In genomic region chr17:40559954-40560591, GRCh38 we compare ENCODE assay signal across 1 cellular context.
TF ChIP-seq lines count a peak whose summit lies in the region.

No MANE protein-coding gene starts in this region.

TF ChIP-seq in HepG2, 621 proteins besides CTCF, POLR2A, EP300 and RAD21 (continued from another document and continues in another):
- TF ChIP-seq HOMEZ (CRISPR knock-in tag; IDR thresholded peaks at IDR 0.05; ENCODE audit: low read depth), result peak; percentile 37
- peak; percentile 84 for TF ChIP-seq SAP130 (CRISPR knock-in tag; IDR thresholded peaks at IDR 0.05; ENCODE audit: low read depth)
- no peak; the same call in 1 of the 2 replicates for TF ChIP-seq SIN3B (IDR thresholded peaks at IDR 0.05; ENCODE audit: low read length)
- peak; percentile 75 for TF ChIP-seq ZNF280B (CRISPR knock-in tag; IDR thresholded peaks at IDR 0.05; ENCODE audit: borderline replicate concordance)
- TF ChIP-seq ZNF33A (CRISPR knock-in tag; IDR thresholded peaks at IDR 0.05; ENCODE audit: borderline replicate concordance), result no peak
- no peak for TF ChIP-seq TAF1 (CRISPR knock-in tag; IDR thresholded peaks at IDR 0.05)
- peak; percentile 60 for TF ChIP-seq PHF8 (CRISPR knock-in tag; IDR thresholded peaks at IDR 0.05)
- peak; percentile 66; the same call in 1 of the 2 replicates for TF ChIP-seq ZBTB33 (CRISPR knock-in tag; IDR thresholded peaks at IDR 0.05)
- peak; percentile 93 for TF ChIP-seq KDM2A (CRISPR knock-in tag; IDR thresholded peaks at IDR 0.05; ENCODE audit: borderline replicate concordance, low read depth)
- TF ChIP-seq ZNF574 (CRISPR knock-in tag; IDR thresholded peaks at IDR 0.05), result peak; percentile 84
- TF ChIP-seq MAFK (conservative IDR thresholded peaks at IDR 0.05 in 1 of 2, IDR thresholded peaks at IDR 0.05 in 1 of 2; ENCODE audit: low read length in 2 of 2), result 0 out of 4 replicates have a peak, but pooled peaks of 1 of the 2 experiments have one; percentile 0
- TF ChIP-seq ERF (CRISPR knock-in tag; IDR thresholded peaks at IDR 0.05), result peak; percentile 98
- peak; percentile 52 for TF ChIP-seq ZEB1 (IDR thresholded peaks at IDR 0.05; ENCODE audit: insufficient replicate concordance, low read depth)
- TF ChIP-seq RXRB (CRISPR knock-in tag; IDR thresholded peaks at IDR 0.05; ENCODE audit: borderline replicate concordance), result peak; percentile 70; the same call in 1 of the 2 replicates
- no peak for TF ChIP-seq HHEX (CRISPR knock-in tag; IDR thresholded peaks at IDR 0.05)
- TF ChIP-seq ZNF382 (CRISPR knock-in tag; IDR thresholded peaks at IDR 0.05; ENCODE audit: borderline replicate concordance), result no peak
- TF ChIP-seq CEBPB (IDR thresholded peaks at IDR 0.05; ENCODE audit: borderline replicate concordance, low read depth, low read length), result peak; percentile 73
- no peak for TF ChIP-seq U2AF1 (optimal IDR thresholded peaks at IDR 0.05; ENCODE audit: low read depth, low read length)
- TF ChIP-seq ZNF17 (CRISPR knock-in tag; IDR thresholded peaks at IDR 0.05), result no peak
- peak; percentile 93 for TF ChIP-seq ELF3 (CRISPR knock-in tag; IDR thresholded peaks at IDR 0.05)
- TF ChIP-seq ZNF7 (CRISPR knock-in tag; IDR thresholded peaks at IDR 0.05), result peak; percentile 56
- no peak for TF ChIP-seq KDM5A (IDR thresholded peaks at IDR 0.05; ENCODE audit: borderline replicate concordance, low read length)
- no peak for TF ChIP-seq ONECUT2 (CRISPR knock-in tag; IDR thresholded peaks at IDR 0.05)
- no peak for TF ChIP-seq ZNF747 (CRISPR knock-in tag; IDR thresholded peaks at IDR 0.05; ENCODE audit: borderline replicate concordance)
- TF ChIP-seq BRD4 (CRISPR knock-in tag; IDR thresholded peaks at IDR 0.05), result no peak
- no peak for TF ChIP-seq ZNF766 (CRISPR knock-in tag; IDR thresholded peaks at IDR 0.05; ENCODE audit: borderline replicate concordance)
- TF ChIP-seq ZNF687 (CRISPR knock-in tag; IDR thresholded peaks at IDR 0.05), result peak; percentile 89
- peak; percentile 76; the same call in 1 of the 2 replicates for TF ChIP-seq ATF2 (CRISPR knock-in tag; IDR thresholded peaks at IDR 0.05)
- TF ChIP-seq ADNP (CRISPR knock-in tag; IDR thresholded peaks at IDR 0.05), result no peak
- TF ChIP-seq ZMAT3 (CRISPR knock-in tag; conservative IDR thresholded peaks at IDR 0.05), result peak; percentile 45; the same call in 1 of the 2 replicates
- TF ChIP-seq ZBTB20 (CRISPR knock-in tag; IDR thresholded peaks at IDR 0.05; ENCODE audit: borderline replicate concordance, low read depth), result 0 out of 2 replicates have a peak, but pooled peaks have one; percentile 49
- TF ChIP-seq IKZF1 (IDR thresholded peaks at IDR 0.05), result no peak
- TF ChIP-seq RXRA (CRISPR knock-in tag; IDR thresholded peaks at IDR 0.05), result peak; percentile 57; the same call in 1 of the 2 replicates
- no peak for TF ChIP-seq MTF2 (CRISPR knock-in tag; IDR thresholded peaks at IDR 0.05; ENCODE audit: borderline replicate concordance)
- TF ChIP-seq ZNF629 (CRISPR knock-in tag; conservative IDR thresholded peaks at IDR 0.05), result peak; percentile 46; the same call in 1 of the 2 replicates
- TF ChIP-seq KMT2B (CRISPR knock-in tag; IDR thresholded peaks at IDR 0.05), result peak; percentile 62; the same call in 1 of the 2 replicates
- peak; percentile 76; the same call in 1 of the 2 replicates for TF ChIP-seq ZKSCAN8 (CRISPR knock-in tag; IDR thresholded peaks at IDR 0.05; ENCODE audit: borderline replicate concordance)
- 0 out of 2 replicates have a peak, but pooled peaks have one; percentile 14 for TF ChIP-seq SNAPC2 (CRISPR knock-in tag; IDR thresholded peaks at IDR 0.05)
- TF ChIP-seq HDAC1 (CRISPR knock-in tag; IDR thresholded peaks at IDR 0.05), result peak; percentile 21; the same call in 1 of the 2 replicates
- TF ChIP-seq ZNF761 (CRISPR knock-in tag; conservative IDR thresholded peaks at IDR 0.05), result no peak
- TF ChIP-seq ZNF883 (CRISPR knock-in tag; IDR thresholded peaks at IDR 0.05; ENCODE audit: not compliant biosample characterization), result peak; percentile 80
- peak; percentile 55; the same call in 1 of the 2 replicates for TF ChIP-seq ZNF12 (CRISPR knock-in tag; IDR thresholded peaks at IDR 0.05)
- 0 out of 2 replicates have a peak, but pooled peaks have one; percentile 27 for TF ChIP-seq E2F5 (CRISPR knock-in tag; conservative IDR thresholded peaks at IDR 0.05)
- no peak; the same call in 1 of the 2 replicates for TF ChIP-seq RELA (CRISPR knock-in tag; IDR thresholded peaks at IDR 0.05)
- no peak for TF ChIP-seq NR1H2 (CRISPR knock-in tag; IDR thresholded peaks at IDR 0.05; ENCODE audit: borderline replicate concordance, low read depth)
- TF ChIP-seq CCDC6 (CRISPR knock-in tag; IDR thresholded peaks at IDR 0.05), result peak; percentile 46; the same call in 1 of the 2 replicates
- TF ChIP-seq ZNF800 (CRISPR knock-in tag; IDR thresholded peaks at IDR 0.05), result peak; percentile 82
- TF ChIP-seq ZNF3 (CRISPR knock-in tag; IDR thresholded peaks at IDR 0.05), result peak; percentile 47; the same call in 1 of the 2 replicates
- no peak for TF ChIP-seq ZNF30 (CRISPR knock-in tag; IDR thresholded peaks at IDR 0.05)
- peak; percentile 13; the same call in 1 of the 2 replicates for TF ChIP-seq ZNF605 (CRISPR knock-in tag; IDR thresholded peaks at IDR 0.05)
